In genomic region chr12:116150001-116150400, GRCh38 we compare ENCODE assay signal across 23 cellular contexts.
DNase-seq lines count a peak whose midpoint lies in the region; FAIRE-seq and TF ChIP-seq lines count a peak whose summit lies in the region.
"Had no signal": no experiment of that assay in that cellular context is flagged by ENCODE, and none has a peak within 500 bp of the region (broad histone marks: within the 10 kb centered on the region; RNA-seq: fewer than 3 reads in every experiment).

No MANE protein-coding gene starts in this region.

- in situ Hi-C loops in brain microvascular endothelial cell (cut with HindIII; ENCODE audit: low pct_ligation_motif_present, low sequenced_read_pairs): no loop called here

- FAIRE-seq in RCC 7860 (lab: Jason Lieb, UNC): no peak

- TF ChIP-seq CTCF in HEK293 (tag by site-specific recombination; IDR thresholded peaks at IDR 0.05): no peak
- no peak for TF ChIP-seq CTCF in adrenal gland (IDR thresholded peaks at IDR 0.05)
- no peak for TF ChIP-seq CTCF in retinal pigment epithelial cell (conservative IDR thresholded peaks at IDR 0.05; ENCODE audit: low read depth, low read length)
- no peak for TF ChIP-seq CTCF in brain microvascular endothelial cell (IDR thresholded peaks at IDR 0.05; ENCODE audit: low read depth, low read length, missing control alignments)

- H3K36me3 ChIP-seq in HEK293 (ENCODE audit: control insufficient read depth in 2 of 2, insufficient read depth in 1 of 2, low read length in 2 of 2): no peaks in the 10 kb centered on the region
- no peaks in the 10 kb centered on the region for H3K36me3 ChIP-seq in adrenal gland (replicated peaks in 1 of 2)
- H3K36me3 ChIP-seq in brain microvascular endothelial cell (replicated peaks): no peaks in the 10 kb centered on the region
- H3K36me3 ChIP-seq: gastroesophageal sphincter, sigmoid colon, transverse colon had no signal

- CTCF ChIA-PET in HEK293 (lab: Yijun Ruan, JAX): interaction anchor here (0.5 to 1.2 kb wide), 6 partner anchors 9 to 466 kb away, joined by 3 to 6 read pairs (median 3); no protein-coding TSS in a partner anchor

- DNase-seq in adrenal gland: peak in 4 of 7 donors; percentile 34 to 44 (median 42)
- peak; percentile 59 for DNase-seq in glomerular visceral epithelial cell (ENCODE audit: extremely low spot score)
- peak; percentile 90 for DNase-seq in retinal pigment epithelial cell (ENCODE audit: low read depth)
- no peak for DNase-seq in hepatic stellate cell (ENCODE audit: low spot score)
- DNase-seq in brain microvascular endothelial cell: no peak
- DNase-seq in RCC 7860 (ENCODE audit: low spot score): no peak
- no peak for DNase-seq in epidermal melanocyte (ENCODE audit: insufficient read length, low spot score)
- DNase-seq: activated CD4-positive, alpha-beta T cell treated with anti-CD3 and anti-CD28 coated beads, Interleukin-2, amount 50 U/mL, for 48 hours; activated naive CD4-positive, alpha-beta T cell treated with anti-CD3 and anti-CD28 coated beads for 36 hours; activated T-cell treated with anti-CD3 and anti-CD28 coated beads, Interleukin-2, amount 50 U/mL, for 24 hours; aorta; cortex of kidney; GOT3; left colon; NCI-H1105 treated with DMSO at 0.1 percent for 48 hours; NCI-H524 treated with DMSO at 0.1 percent for 48 hours; SHP77; sigmoid colon; stimulated activated CD4-positive, alpha-beta T cell treated with anti-CD3 and anti-CD28 coated beads, Interleukin-2, amount 100 ng/mL, for 24 hours; stimulated activated naive CD4-positive, alpha-beta T cell treated with Interleukin-2 at 50 U/mL for 16 hours; transverse colon had no signal

- POLR2A ChIA-PET in HEK293 (lab: Yijun Ruan, JAX): no interaction called here

- H3K4me1 ChIP-seq in HEK293 (ENCODE audit: control insufficient read depth, insufficient read depth, low read length) (peaks cover 42% of the 10 kb centered on the region), adrenal gland (replicated peaks in 1 of 2) (peaks cover 10 to 43% of the 10 kb centered on the region in 2 donors)

- intact Hi-C loops in adrenal gland (cut with DNase I): loop anchor here in 1 of 2 donors (10.0 kb wide), 1 partner anchor 65 kb away; no protein-coding TSS in a partner anchor

- H3K27me3 ChIP-seq in adrenal gland (no peaks in the 10 kb centered on the region), brain microvascular endothelial cell (replicated peaks) (no peaks in the 10 kb centered on the region)
- H3K27me3 ChIP-seq: gastroesophageal sphincter, sigmoid colon, transverse colon had no signal

- no peak overlapping the region for H3K4me3 ChIP-seq in HEK293 (ENCODE audit: low read depth, low read length)
- H3K4me3 ChIP-seq in adrenal gland: no peak overlapping the region
- no peak overlapping the region for H3K4me3 ChIP-seq in retinal pigment epithelial cell (ENCODE audit: low read length)
- H3K4me3 ChIP-seq in brain microvascular endothelial cell (ENCODE audit: low read depth, low read length): no peak overlapping the region
- H3K4me3 ChIP-seq: gastroesophageal sphincter, sigmoid colon, transverse colon had no signal

- H3K9me3 ChIP-seq in HEK293 (ENCODE audit: control insufficient read depth, insufficient read depth, low read depth, low read length) (no peaks in the 10 kb centered on the region), adrenal gland (replicated peaks in 1 of 3) (no peaks in the 10 kb centered on the region)
- H3K9me3 ChIP-seq: gastroesophageal sphincter, sigmoid colon, transverse colon had no signal

- WGBS in adrenal gland, 4 donors: 44 to 60% (median 51%) methylated on average over 4 of the region's 4 CpGs

- H3K27ac ChIP-seq in HEK293 (ENCODE audit: extremely low read depth, low read depth, low read length): no peak overlapping the region
- no peak overlapping the region for H3K27ac ChIP-seq in adrenal gland
- no peak overlapping the region for H3K27ac ChIP-seq in brain microvascular endothelial cell
- H3K27ac ChIP-seq: sigmoid colon, transverse colon had no signal

- TF ChIP-seq POLR2A in adrenal gland (IDR thresholded peaks at IDR 0.05): no peak

TF ChIP-seq in HEK293, 187 proteins besides CTCF, POLR2A, EP300 and RAD21:
- TF ChIP-seq, protein P1, sequence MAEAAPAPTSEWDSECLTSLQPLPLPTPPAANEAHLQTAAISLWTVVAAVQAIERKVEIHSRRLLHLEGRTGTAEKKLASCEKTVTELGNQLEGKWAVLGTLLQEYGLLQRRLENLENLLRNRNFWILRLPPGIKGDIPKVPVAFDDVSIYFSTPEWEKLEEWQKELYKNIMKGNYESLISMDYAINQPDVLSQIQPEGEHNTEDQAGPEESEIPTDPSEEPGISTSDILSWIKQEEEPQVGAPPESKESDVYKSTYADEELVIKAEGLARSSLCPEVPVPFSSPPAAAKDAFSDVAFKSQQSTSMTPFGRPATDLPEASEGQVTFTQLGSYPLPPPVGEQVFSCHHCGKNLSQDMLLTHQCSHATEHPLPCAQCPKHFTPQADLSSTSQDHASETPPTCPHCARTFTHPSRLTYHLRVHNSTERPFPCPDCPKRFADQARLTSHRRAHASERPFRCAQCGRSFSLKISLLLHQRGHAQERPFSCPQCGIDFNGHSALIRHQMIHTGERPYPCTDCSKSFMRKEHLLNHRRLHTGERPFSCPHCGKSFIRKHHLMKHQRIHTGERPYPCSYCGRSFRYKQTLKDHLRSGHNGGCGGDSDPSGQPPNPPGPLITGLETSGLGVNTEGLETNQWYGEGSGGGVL (tag by site-specific recombination; IDR thresholded peaks at IDR 0.05): no peak
- TF ChIP-seq ZNF600 (tag by site-specific recombination; IDR thresholded peaks at IDR 0.05) (peak; percentile 14; the same call in 1 of the 2 replicates), ZXDB (tag by site-specific recombination; IDR thresholded peaks at IDR 0.05) (no peak), ZNF785 (tag by site-specific recombination; IDR thresholded peaks at IDR 0.05) (no peak), ZNF707 (tag by site-specific recombination; IDR thresholded peaks at IDR 0.05) (no peak), AEBP2 (tag by site-specific recombination; IDR thresholded peaks at IDR 0.05; ENCODE audit: borderline replicate concordance) (no peak), MZF1 (tag by site-specific recombination; IDR thresholded peaks at IDR 0.05; ENCODE audit: borderline replicate concordance) (no peak)

Comparison
In these comparisons a context has a peak if more than half of its experiments do, and no peak if none do; other contexts are left out.
1. DNase-seq: peak in adrenal gland (4 of 7), glomerular visceral epithelial cell (single experiment) and retinal pigment epithelial cell (single experiment); none in hepatic stellate cell (single experiment), brain microvascular endothelial cell (single experiment), RCC 7860 (single experiment) and epidermal melanocyte (single experiment).